ENCODE assay signal across 20 cellular contexts in the genomic region with DNA sequence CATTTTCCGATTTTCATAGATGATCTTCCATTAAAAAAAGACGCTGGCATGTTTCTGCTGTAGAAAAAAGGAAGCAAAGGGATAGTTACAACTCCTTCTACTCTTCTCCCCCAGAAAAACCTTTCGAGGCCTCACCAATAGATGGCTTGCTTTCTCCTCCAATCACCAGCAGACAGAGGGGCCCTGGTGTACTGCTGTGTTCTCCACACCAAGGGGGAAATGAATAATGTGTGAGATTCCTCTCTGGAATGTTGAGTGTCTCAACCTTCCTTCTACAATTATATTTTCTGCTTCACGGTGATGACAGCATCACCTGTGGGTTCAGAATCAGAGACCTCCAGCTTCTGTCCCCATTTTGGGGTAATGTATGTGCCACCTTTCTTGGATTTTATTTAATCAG.
A peak's percentile ranks its signal among the peaks of the same experiment; 100 is the strongest.
DNase-seq lines count a peak whose midpoint lies in the region; ATAC-seq, FAIRE-seq and TF ChIP-seq lines count a peak whose summit lies in the region.
"Had no signal": no experiment of that assay in that cellular context is flagged by ENCODE, and none has a peak within 500 bp of the region (broad histone marks: within the 10 kb centered on the region; RNA-seq: fewer than 3 reads in every experiment).

No MANE protein-coding gene starts in this region.

- H3K36me3 ChIP-seq in bronchial epithelial cell (ENCODE audit: control insufficient read depth, insufficient read depth, low read length) (no peaks in the 10 kb centered on the region), keratinocyte (ENCODE audit: control insufficient read depth in 2 of 2, extremely low read depth in 1 of 2, insufficient read depth in 2 of 2, low read length in 2 of 2) (no peaks in the 10 kb centered on the region)
- H3K36me3 ChIP-seq: BLaER1 had no signal

- H3K27ac Mint-ChIP-seq in stimulated activated naive B cell treated with anti-CD40 and anti-IgM and Interleukin-4, amounts not matched to agents 10 μg/mL and 1 μg/mL and 100 μg/mL, for 72 hours, result no peak overlapping the region
- H3K27ac Mint-ChIP-seq in activated naive CD4-positive, alpha-beta T cell treated with anti-CD3 and anti-CD28 coated beads for 36 hours, result no peak overlapping the region
- H3K27ac Mint-ChIP-seq: CD8-positive, alpha-beta memory T cell had no signal

- H3K27me3 ChIP-seq in bronchial epithelial cell (ENCODE audit: control insufficient read depth, insufficient read depth, low read length) (no peaks in the 10 kb centered on the region), keratinocyte (ENCODE audit: control insufficient read depth, extremely low read depth, insufficient read depth, low read length) (no peaks in the 10 kb centered on the region)
- H3K27me3 ChIP-seq: BLaER1 had no signal

- H4K20me1 ChIP-seq in keratinocyte (ENCODE audit: control insufficient read depth, extremely low read depth, insufficient read depth, low read length), result no peaks in the 10 kb centered on the region
- H4K20me1 ChIP-seq: BLaER1 had no signal

- no peaks in the 10 kb centered on the region for H3K27me3 Mint-ChIP-seq in stimulated activated naive B cell treated with anti-CD40 and anti-IgM and Interleukin-4, amounts not matched to agents 10 μg/mL and 1 μg/mL and 100 μg/mL, for 72 hours
- H3K27me3 Mint-ChIP-seq in activated naive CD4-positive, alpha-beta T cell treated with anti-CD3 and anti-CD28 coated beads for 36 hours (ENCODE audit: low read depth), result no peaks in the 10 kb centered on the region
- H3K27me3 Mint-ChIP-seq: CD8-positive, alpha-beta memory T cell had no signal

- peak overlapping the region; percentile 99 for H3K27ac ChIP-seq in keratinocyte (ENCODE audit: control insufficient read depth, insufficient read depth, low read length)
- H3K27ac ChIP-seq: BLaER1 had no signal

- H3K9ac ChIP-seq in keratinocyte (ENCODE audit: control insufficient read depth, extremely low read depth, insufficient read depth, low read length), result peak overlapping the region; percentile 76
- H3K9ac ChIP-seq: BLaER1 had no signal

- peaks cover 42% of the 10 kb centered on the region for H3K4me1 ChIP-seq in keratinocyte (ENCODE audit: control insufficient read depth, extremely low read depth, insufficient read depth, low read length)
- H3K4me1 ChIP-seq: BLaER1 had no signal

- H3K4me1 Mint-ChIP-seq in stimulated activated naive B cell treated with anti-CD40 and anti-IgM and Interleukin-4, amounts not matched to agents 10 μg/mL and 1 μg/mL and 100 μg/mL, for 72 hours, result no peaks in the 10 kb centered on the region
- no peaks in the 10 kb centered on the region for H3K4me1 Mint-ChIP-seq in activated naive CD4-positive, alpha-beta T cell treated with anti-CD3 and anti-CD28 coated beads for 36 hours (ENCODE audit: low read depth)
- H3K4me1 Mint-ChIP-seq: CD8-positive, alpha-beta memory T cell had no signal

- dilution Hi-C loops in keratinocyte (cut with MboI; ENCODE audit: extremely low pct_ligation_motif_present, low sequenced_read_pairs), result no loop called here

- no peak overlapping the region for H3K4me3 Mint-ChIP-seq in stimulated activated naive B cell treated with anti-CD40 and anti-IgM and Interleukin-4, amounts not matched to agents 10 μg/mL and 1 μg/mL and 100 μg/mL, for 72 hours
- H3K4me3 Mint-ChIP-seq in activated naive CD4-positive, alpha-beta T cell treated with anti-CD3 and anti-CD28 coated beads for 36 hours, result no peak overlapping the region
- H3K4me3 Mint-ChIP-seq: CD8-positive, alpha-beta memory T cell had no signal

- TF ChIP-seq CTCF in bronchial epithelial cell (IDR thresholded peaks at IDR 0.05; ENCODE audit: insufficient read depth, low read length, severe bottlenecking) (no peak), keratinocyte (optimal IDR thresholded peaks at IDR 0.05 in 1 of 3, IDR thresholded peaks at IDR 0.05 in 1 of 3, conservative IDR thresholded peaks at IDR 0.05 in 1 of 3; ENCODE audit: extremely low read depth in 1 of 3, insufficient read depth in 2 of 3, low read length in 3 of 3) (peak in 2 of 3 experiments; percentile 8 to 65)

- ATAC-seq in GM18520 (IDR thresholded peaks at IDR 0.05; ENCODE audit: unreplicated experiment) (no peak), GM19328 (IDR thresholded peaks at IDR 0.05; ENCODE audit: unreplicated experiment) (no peak)
- no peak for ATAC-seq in stimulated activated naive B cell treated with anti-CD40 and anti-IgM and Interleukin-4, amounts not matched to agents 10 μg/mL and 1 μg/mL and 100 μg/mL, for 72 hours (replicated peaks)
- ATAC-seq: K562 had no signal

- CTCF ChIA-PET in activated naive CD4-positive, alpha-beta T cell treated with anti-CD3 and anti-CD28 coated beads for 36 hours (lab: Charles Lee), result no interaction called here

- no peaks in the 10 kb centered on the region for H3K9me1 ChIP-seq in keratinocyte (ENCODE audit: control insufficient read depth, extremely low read depth, insufficient read depth, low read length)

- H3K4me3 ChIP-seq in bronchial epithelial cell (ENCODE audit: low read depth, low read length) (no peak overlapping the region), keratinocyte (ENCODE audit: control insufficient read depth in 2 of 3, extremely low read depth in 1 of 3, insufficient read depth in 2 of 3, low read depth in 1 of 3, low read length in 3 of 3) (peak overlapping the region in 1 of 3 experiments; percentile 44)
- H3K4me3 ChIP-seq: BLaER1, K562 had no signal

- peak overlapping the region; percentile 73 for H3K4me2 ChIP-seq in keratinocyte (ENCODE audit: control insufficient read depth, extremely low read depth, insufficient read depth, low read depth, low read length)
- H3K4me2 ChIP-seq: BLaER1 had no signal

- peak overlapping the region; percentile 20 for H2AFZ ChIP-seq in keratinocyte (ENCODE audit: control insufficient read depth, low read length)

- intact Hi-C loops in activated naive CD4-positive, alpha-beta T cell treated with anti-CD3 and anti-CD28 coated beads for 36 hours (cut with micrococcal nuclease), result no loop called here

- FAIRE-seq in bronchial epithelial cell (lab: Jason Lieb, UNC) (peak; percentile 40), keratinocyte (lab: Jason Lieb, UNC) (peak; percentile 86)
- FAIRE-seq: GM12891, GM18507, H1, K562 had no signal

- no peaks in the 10 kb centered on the region for H3K79me2 ChIP-seq in keratinocyte (ENCODE audit: control insufficient read depth, insufficient read depth, low read length)

- no peaks in the 10 kb centered on the region for H3K9me3 ChIP-seq in keratinocyte (ENCODE audit: control insufficient read depth, low read depth, low read length)

- DNase-seq in ELR (ENCODE audit: low read depth) (peak; percentile 7), NCI-H226 (peak; percentile 8), bronchial epithelial cell (ENCODE audit: low read depth) (peak; percentile 92), keratinocyte (ENCODE audit: low read depth, low spot score) (no peak)
- DNase-seq in stimulated activated naive B cell treated with anti-CD40 and anti-IgM and Interleukin-4, amounts not matched to agents 10 μg/mL and 1 μg/mL and 100 μg/mL, for 72 hours, result no peak
- DNase-seq in activated naive CD4-positive, alpha-beta T cell treated with anti-CD3 and anti-CD28 coated beads for 36 hours, result no peak
- DNase-seq: CD8-positive, alpha-beta memory T cell; DND-41; GF-D8; NCI-H1417 treated with DMSO at 0.1 percent for 48 hours; NCI-H1930; NCI-H446 treated with DMSO at 0.1 percent for 48 hours; NCI-H748 treated with DMSO at 0.1 percent for 48 hours had no signal

- peaks cover 0 to 3% of the 10 kb centered on the region in 2 donors for H3K9me3 Mint-ChIP-seq in stimulated activated naive B cell treated with anti-CD40 and anti-IgM and Interleukin-4, amounts not matched to agents 10 μg/mL and 1 μg/mL and 100 μg/mL, for 72 hours
- H3K9me3 Mint-ChIP-seq in activated naive CD4-positive, alpha-beta T cell treated with anti-CD3 and anti-CD28 coated beads for 36 hours, result peaks cover 8% of the 10 kb centered on the region

- H3K36me3 Mint-ChIP-seq in stimulated activated naive B cell treated with anti-CD40 and anti-IgM and Interleukin-4, amounts not matched to agents 10 μg/mL and 1 μg/mL and 100 μg/mL, for 72 hours, result no peaks in the 10 kb centered on the region
- H3K36me3 Mint-ChIP-seq in activated naive CD4-positive, alpha-beta T cell treated with anti-CD3 and anti-CD28 coated beads for 36 hours (ENCODE audit: low read depth), result no peaks in the 10 kb centered on the region
- H3K36me3 Mint-ChIP-seq: CD8-positive, alpha-beta memory T cell had no signal

Comparison
In these comparisons a context has a peak if more than half of its experiments do, and no peak if none do; other contexts are left out.
1. DNase-seq: peak in ELR (single experiment), NCI-H226 (single experiment) and bronchial epithelial cell (single experiment); none in keratinocyte (single experiment), stimulated activated naive B cell treated with anti-CD40 and anti-IgM and Interleukin-4, amounts not matched to agents 10 μg/mL and 1 μg/mL and 100 μg/mL, for 72 hours (single experiment) and activated naive CD4-positive, alpha-beta T cell treated with anti-CD3 and anti-CD28 coated beads for 36 hours (single experiment).